8 cellular contexts compared by ENCODE assay signal in the genomic region with DNA sequence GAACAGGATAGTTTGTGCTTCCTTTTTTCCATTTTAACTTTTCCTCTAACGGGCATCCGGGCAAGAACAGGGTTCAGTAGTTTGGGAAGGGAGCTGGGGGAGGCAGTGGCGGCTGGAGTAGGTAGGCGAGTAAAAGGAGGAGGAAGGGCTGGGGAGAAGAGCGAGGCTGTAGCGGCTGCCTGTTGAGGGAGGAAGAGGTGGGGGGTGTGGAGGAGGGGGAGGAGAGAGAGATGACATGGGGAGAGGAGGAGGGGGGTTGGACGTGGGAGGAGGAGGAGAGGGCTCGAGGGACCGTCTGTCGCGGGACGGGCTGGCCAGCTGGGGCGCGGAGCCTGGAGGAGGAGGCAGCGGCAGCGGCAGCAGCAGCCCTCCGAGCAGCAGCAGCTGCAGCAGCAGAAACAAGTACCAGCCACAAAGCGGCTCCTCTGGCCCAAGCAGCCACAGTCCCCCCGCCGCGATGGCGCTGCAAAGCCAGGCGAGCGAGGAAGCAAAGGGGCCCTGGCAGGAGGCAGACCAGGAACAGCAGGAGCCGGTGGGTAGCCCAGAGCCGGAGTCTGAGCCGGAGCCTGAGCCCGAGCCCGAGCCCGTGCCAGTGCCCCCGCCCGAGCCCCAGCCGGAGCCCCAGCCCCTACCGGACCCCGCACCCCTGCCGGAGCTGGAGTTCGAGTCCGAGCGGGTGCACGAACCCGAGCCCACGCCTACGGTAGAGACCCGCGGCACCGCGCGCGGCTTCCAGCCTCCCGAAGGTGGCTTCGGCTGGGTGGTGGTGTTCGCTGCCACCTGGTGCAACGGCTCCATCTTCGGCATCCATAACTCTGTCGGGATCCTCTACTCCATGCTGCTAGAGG. TPM values are rescaled to one million over a fixed set of nuclear protein-coding genes. Genes with fewer than 3 reads are reported as not detected.
DNase-seq lines count a peak whose midpoint lies in the region; ATAC-seq and TF ChIP-seq lines count a peak whose summit lies in the region.

SLC16A2 (plus strand) TSS at position 313 of the 848 bp plus-strand sequence; CDS start at position 458, 145 bp downstream.

- H3K27me3 ChIP-seq in HUES6 (ENCODE audit: control insufficient read depth, insufficient read depth, low read length) (peaks cover 18% of the 10 kb centered on the region; the same call in 1 of the 2 replicates), sigmoid colon (no peaks in the 10 kb centered on the region)

- H3K4me3 ChIP-seq in HUES6 (ENCODE audit: low read depth, low read length) (peak within 1 kb of the TSS; percentile 80), cardiac fibroblast (replicated peaks in 1 of 2; ENCODE audit: low read depth in 2 of 2, low read length in 2 of 2) (peak within 1 kb of the TSS; percentile 60 to 62), sigmoid colon (peak within 1 kb of the TSS; percentile 38 to 60 (median 57))

- H3K9ac ChIP-seq in HUES6 (ENCODE audit: low read length) = peak within 1 kb of the TSS; percentile 71

- H3K27ac ChIP-seq in HUES6 (ENCODE audit: low read depth, low read length) (peak within 1 kb of the TSS; percentile 58; the same call in 1 of the 2 replicates), sigmoid colon (peak within 1 kb of the TSS; percentile 89 to 95 (median 90))

- no peak for TF ChIP-seq POLR2A in sigmoid colon (IDR thresholded peaks at IDR 0.05)

- H3K36me3 ChIP-seq in HUES6 (ENCODE audit: control insufficient read depth, insufficient read depth, low read length) (no peaks in the 10 kb centered on the region), sigmoid colon (no peaks in the 10 kb centered on the region)

- no peak for TF ChIP-seq EP300 in sigmoid colon (IDR thresholded peaks at IDR 0.05)

- TF ChIP-seq CTCF in cardiac fibroblast (IDR thresholded peaks at IDR 0.05; ENCODE audit: low read depth, low read length) (no peak), sigmoid colon (IDR thresholded peaks at IDR 0.05) (no peak)

- DNase-seq in DMS 273 treated with DMSO at 0.1 percent for 48 hours (lab: John Stamatoyannopoulos, UW) (peak; percentile 84), T-helper 22 cell (ENCODE audit: low read depth) (peak; percentile 11), cardiac fibroblast (ENCODE audit: low read depth in 2 of 2) (peak; percentile 72 to 86), iPS-NIHi11 (ENCODE audit: low spot score) (peak; percentile 58), sigmoid colon (peak; percentile 93)

- H3K4me1 ChIP-seq in HUES6 (ENCODE audit: control insufficient read depth, insufficient read depth, low read length) (peaks cover 20% of the 10 kb centered on the region), sigmoid colon (peaks cover 0 to 16% (median 7%) of the 10 kb centered on the region in 4 donors)

- WGBS in sigmoid colon, 2 donors = 0 to 1% methylated on average over 55 of the region's 55 CpGs

- intact Hi-C loops in sigmoid colon (cut with DNase I) = loop anchor here (1.0 to 5.0 kb wide), 3 partner anchors 39 to 129 kb away; no protein-coding TSS in a partner anchor

- no peak for ATAC-seq in GM18873 (IDR thresholded peaks at IDR 0.05; ENCODE audit: low FRiP score, unreplicated experiment)
- no peak for ATAC-seq in HG02970 (IDR thresholded peaks at IDR 0.05; ENCODE audit: low FRiP score, unreplicated experiment)

- H3K9me3 ChIP-seq in HUES6 (ENCODE audit: control insufficient read depth, insufficient read depth, low read depth, low read length) = no peaks in the 10 kb centered on the region
- H3K9me3 ChIP-seq in sigmoid colon = no peaks in the 10 kb centered on the region

RNA-seq across cellular contexts. Expression of gene SLC16A2, which starts in this region (rescaled TPM):
- total RNA-seq in sigmoid colon = 10 to 100 TPM in 1 of 4 donors, 1 to 10 TPM in 3; 5.3 to 10.5 (median 7.7) TPM
- 1 to 10 TPM in 2 of 3 donors, under 1 TPM in 1; 0.23 to 2.6 (median 1.2) TPM for polyA plus RNA-seq in sigmoid colon

Comparison
In these comparisons a context has a peak if more than half of its experiments do, and no peak if none do; other contexts are left out.
1. DNase-seq: peak in every context shown above with its lines; median percentile 93 in sigmoid colon; 84 in DMS 273 treated with DMSO at 0.1 percent for 48 hours; 79 in cardiac fibroblast; 58 in iPS-NIHi11; 11 in T-helper 22 cell.